7 cellular contexts compared by ENCODE assay signal in the genomic region with DNA sequence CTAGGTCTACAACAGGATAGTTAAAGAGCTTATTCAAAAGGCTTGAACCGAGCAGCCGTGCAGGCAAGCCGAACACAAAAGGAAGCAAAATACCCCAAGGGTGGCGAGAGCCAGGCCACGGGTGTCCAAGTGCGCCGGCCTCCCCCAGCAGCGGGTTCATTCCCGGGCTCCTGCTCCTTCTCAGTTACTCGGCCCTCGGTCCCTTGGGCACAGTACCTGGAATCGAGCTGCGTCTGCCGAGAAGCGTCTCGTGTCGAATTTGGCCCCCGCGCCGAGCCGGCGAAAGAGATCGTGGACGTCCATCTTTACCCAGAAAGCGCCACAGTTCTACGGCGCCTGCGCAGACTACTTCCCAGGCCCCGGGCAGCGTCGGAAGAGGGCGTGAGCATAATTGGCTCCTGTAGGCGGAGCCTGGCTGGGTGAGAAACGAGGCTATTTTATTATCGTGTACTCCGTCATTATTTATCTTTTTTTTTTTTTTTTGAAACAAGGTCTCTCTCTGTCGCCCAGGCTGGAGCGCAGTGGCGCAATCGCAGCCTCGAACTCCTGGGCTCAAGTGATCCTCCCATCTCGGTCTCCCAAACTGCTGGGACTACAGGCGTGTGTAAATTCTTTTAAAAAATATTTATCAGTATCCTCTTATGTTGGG. TPM values are rescaled to one million over a fixed set of nuclear protein-coding genes. Genes with fewer than 3 reads are reported as not detected.
DNase-seq lines count a peak whose midpoint lies in the region; ATAC-seq and TF ChIP-seq lines count a peak whose summit lies in the region.

A gene with protein sequence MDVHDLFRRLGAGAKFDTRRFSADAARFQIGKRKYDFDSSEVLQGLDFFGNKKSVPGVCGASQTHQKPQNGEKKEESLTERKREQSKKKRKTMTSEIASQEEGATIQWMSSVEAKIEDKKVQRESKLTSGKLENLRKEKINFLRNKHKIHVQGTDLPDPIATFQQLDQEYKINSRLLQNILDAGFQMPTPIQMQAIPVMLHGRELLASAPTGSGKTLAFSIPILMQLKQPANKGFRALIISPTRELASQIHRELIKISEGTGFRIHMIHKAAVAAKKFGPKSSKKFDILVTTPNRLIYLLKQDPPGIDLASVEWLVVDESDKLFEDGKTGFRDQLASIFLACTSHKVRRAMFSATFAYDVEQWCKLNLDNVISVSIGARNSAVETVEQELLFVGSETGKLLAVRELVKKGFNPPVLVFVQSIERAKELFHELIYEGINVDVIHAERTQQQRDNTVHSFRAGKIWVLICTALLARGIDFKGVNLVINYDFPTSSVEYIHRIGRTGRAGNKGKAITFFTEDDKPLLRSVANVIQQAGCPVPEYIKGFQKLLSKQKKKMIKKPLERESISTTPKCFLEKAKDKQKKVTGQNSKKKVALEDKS (minus strand): TSS at position 329 of the 649 bp plus-strand sequence. CDS start 26 bp downstream, at position 303.

- H3K36me3 Mint-ChIP-seq in activated B cell treated with CpG ODN at 0.5 μM for 24 hours (ENCODE audit: low read depth): peaks cover 28% of the 10 kb centered on the region
- H3K36me3 Mint-ChIP-seq in immature natural killer cell: peaks cover 10 to 14% (median 14%) of the 10 kb centered on the region in 3 donors

- POLR2A ChIA-PET in activated B cell treated with CpG ODN at 0.5 μM for 24 hours (lab: Charles Lee): interaction anchor here (0.6 to 2.3 kb wide), 2 partner anchors 34 to 102 kb away, joined by 4 to 12 read pairs; a partner anchor contains a TSS

- 1% methylated on average over 43 of the region's 43 CpGs for WGBS in smooth muscle cell (ENCODE audit: low lambda C conversion rate)

- peaks cover 4% of the 10 kb centered on the region for H4K20me1 ChIP-seq in smooth muscle cell (ENCODE audit: low read depth)

- H3K27me3 Mint-ChIP-seq in activated B cell treated with CpG ODN at 0.5 μM for 24 hours (peaks cover 9% of the 10 kb centered on the region), immature natural killer cell (ENCODE audit: low read depth in 3 of 3) (peaks cover 0 to 13% (median 7%) of the 10 kb centered on the region in 3 donors)

- H3K4me3 ChIP-seq in cardiac fibroblast (replicated peaks in 1 of 2; ENCODE audit: low read depth in 2 of 2, low read length in 2 of 2) (peak within 1 kb of the TSS; percentile 72 to 92), smooth muscle cell (peak within 1 kb of the TSS; percentile 80)

- H3K9me3 ChIP-seq in smooth muscle cell (replicated peaks; ENCODE audit: low read depth): no peaks in the 10 kb centered on the region

- H3K4me1 Mint-ChIP-seq in activated B cell treated with CpG ODN at 0.5 μM for 24 hours (peaks cover 38% of the 10 kb centered on the region), immature natural killer cell (peaks cover 34 to 47% of the 10 kb centered on the region in 2 donors)

- peak within 1 kb of the TSS; percentile 91 for H2AFZ ChIP-seq in smooth muscle cell (ENCODE audit: low read depth)

- H3K9ac ChIP-seq in smooth muscle cell (ENCODE audit: low read depth): peak within 1 kb of the TSS; percentile 83

- H3K27ac Mint-ChIP-seq in activated B cell treated with CpG ODN at 0.5 μM for 24 hours (peak within 1 kb of the TSS; percentile 90), immature natural killer cell (peak within 1 kb of the TSS; percentile 83 to 94 (median 93))

- peaks cover 40% of the 10 kb centered on the region for H3K27me3 ChIP-seq in smooth muscle cell (ENCODE audit: low read depth)

- ATAC-seq in GM18520 (IDR thresholded peaks at IDR 0.05; ENCODE audit: unreplicated experiment): peak; percentile 85
- ATAC-seq in HG03175 (IDR thresholded peaks at IDR 0.05; ENCODE audit: unreplicated experiment): peak; percentile 93
- peak; percentile 99 for ATAC-seq in activated B cell treated with CpG ODN at 0.5 μM for 24 hours (ENCODE audit: low read depth)

- peaks cover 41% of the 10 kb centered on the region for H3K79me2 ChIP-seq in smooth muscle cell (ENCODE audit: low read depth)

- H3K9me3 Mint-ChIP-seq in activated B cell treated with CpG ODN at 0.5 μM for 24 hours (no peaks in the 10 kb centered on the region), immature natural killer cell (no peaks in the 10 kb centered on the region)

- H3K4me1 ChIP-seq in smooth muscle cell (ENCODE audit: low read depth): peaks cover 9% of the 10 kb centered on the region

- peaks cover 7% of the 10 kb centered on the region for H3K36me3 ChIP-seq in smooth muscle cell (ENCODE audit: low read depth)

- no peaks in the 10 kb centered on the region for H3F3A ChIP-seq in smooth muscle cell (ENCODE audit: low read depth)

- H3K27ac ChIP-seq in smooth muscle cell (ENCODE audit: low read depth): peak within 1 kb of the TSS; percentile 78

- TF ChIP-seq CTCF in activated B cell treated with CpG ODN at 0.5 μM for 24 hours (IDR thresholded peaks at IDR 0.05) (no peak), cardiac fibroblast (IDR thresholded peaks at IDR 0.05; ENCODE audit: low read depth, low read length) (no peak), smooth muscle cell (IDR thresholded peaks at IDR 0.05; ENCODE audit: borderline replicate concordance, insufficient read depth, poor library complexity, severe bottlenecking) (no peak)

- H3K4me3 Mint-ChIP-seq in activated B cell treated with CpG ODN at 0.5 μM for 24 hours (peak within 1 kb of the TSS; percentile 95), immature natural killer cell (peak within 1 kb of the TSS; percentile 93 to 97 (median 96))

- DNase-seq in NCI-H345 treated with DMSO at 0.1 percent for 48 hours (lab: John Stamatoyannopoulos, UW; ENCODE audit: unreplicated experiment) (peak; percentile 87), activated B cell treated with CpG ODN at 0.5 μM for 24 hours (peak; percentile 78), cardiac fibroblast (ENCODE audit: low read depth in 2 of 2) (peak; percentile 94 to 95), immature natural killer cell (peak; percentile 85 to 87 (median 86)), smooth muscle cell (lab: John Stamatoyannopoulos, UW; ENCODE audit: unreplicated experiment) (peak; percentile 59)

- intact Hi-C loops in activated B cell treated with CpG ODN at 0.5 μM for 24 hours (cut with micrococcal nuclease): loop anchor here (1.0 to 5.0 kb wide), 5 partner anchors 34 to 201 kb away; a partner anchor contains a TSS

- CTCF ChIA-PET in activated B cell treated with CpG ODN at 0.5 μM for 24 hours (lab: Charles Lee): interaction anchor here (0.6 to 1.8 kb wide), 3 partner anchors 34 to 149 kb away, joined by 3 to 6 read pairs (median 3); a partner anchor contains a TSS

- H3K4me2 ChIP-seq in smooth muscle cell: peak within 1 kb of the TSS; percentile 89

RNA-seq across cellular contexts. Expression of the gene that starts here (rescaled TPM):
- total RNA-seq in activated B cell treated with CpG ODN at 0.5 μM for 24 hours: 35.6 and 39.9 TPM in 2 replicates
- 10 to 100 TPM in 1 of 3 donors, 1 to 10 TPM in 2; 7.9 to 19.3 (median 9.3) TPM for polyA plus RNA-seq in immature natural killer cell
- 26.0 and 28.2 TPM in 2 replicates for total RNA-seq in smooth muscle cell
- 18.7 and 24.0 TPM in 2 replicates for polyA plus RNA-seq in smooth muscle cell

Comparison
In these comparisons a context has a peak if more than half of its experiments do, and no peak if none do; other contexts are left out.
1. Peak in every context shown above with its lines: DNase-seq, ATAC-seq, H3K4me3 ChIP-seq and H3K27ac ChIP-seq.